Comparison of ENCODE assay signal across 7 cellular contexts in the genomic region with DNA sequence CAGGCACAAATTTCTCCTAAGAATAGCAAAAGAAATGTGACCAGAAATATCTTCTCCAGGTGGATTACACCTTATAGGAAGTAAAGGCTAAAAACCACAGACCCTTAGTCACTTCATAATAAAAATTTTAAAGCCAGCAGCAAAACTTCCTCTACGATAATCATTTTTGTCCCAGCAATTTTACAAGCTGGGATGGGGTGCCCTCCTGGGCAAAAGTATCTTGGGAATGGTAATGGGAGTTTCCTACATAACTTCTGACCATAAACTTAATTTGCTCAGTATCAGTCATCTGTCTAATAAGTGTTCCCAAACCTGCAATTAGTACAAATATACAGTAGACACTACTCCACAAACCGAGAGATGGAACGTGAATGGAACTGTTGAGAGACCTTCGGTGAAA. TPM values are rescaled to one million over a fixed set of nuclear protein-coding genes. Genes with fewer than 3 reads are reported as not detected.
DNase-seq lines count a peak whose midpoint lies in the region; ATAC-seq lines count a peak whose summit lies in the region.

No MANE protein-coding gene starts in this region.

- peak overlapping the region; percentile 97 for H3K4me3 Mint-ChIP-seq in activated T-helper 17 cell treated with anti-CD3 and anti-CD28 coated beads, Interleukin-2, amount 50 U/mL, for 72 hours

- H3K9me3 ChIP-seq in iPS-20b (ENCODE audit: insufficient read depth, low read depth, low read length) (no peaks in the 10 kb centered on the region), stomach smooth muscle (ENCODE audit: control insufficient read depth in 2 of 2, low read length in 2 of 2) (no peaks in the 10 kb centered on the region)

- H3K27ac ChIP-seq in iPS-20b (ENCODE audit: low read length) (peak overlapping the region; percentile 86), stomach smooth muscle (ENCODE audit: low read length) (peak overlapping the region; percentile 91)

- peaks cover 33% of the 10 kb centered on the region for H3K4me1 Mint-ChIP-seq in activated T-helper 17 cell treated with anti-CD3 and anti-CD28 coated beads, Interleukin-2, amount 50 U/mL, for 72 hours

- peaks cover 46% of the 10 kb centered on the region for H3K36me3 ChIP-seq in iPS-20b (ENCODE audit: insufficient read depth, low read depth, low read length)
- no peaks in the 10 kb centered on the region for H3K36me3 ChIP-seq in stomach smooth muscle (ENCODE audit: control insufficient read depth in 2 of 2, insufficient read depth in 2 of 2, low read length in 2 of 2)

- H3K9ac ChIP-seq in iPS-20b (ENCODE audit: low read depth, low read length) (peak overlapping the region; percentile 97; the same call in 1 of the 2 replicates), stomach smooth muscle (ENCODE audit: low read length in 2 of 2) (peak overlapping the region; percentile 86 to 90)

- peak overlapping the region; percentile 93 for H3K27ac Mint-ChIP-seq in activated T-helper 17 cell treated with anti-CD3 and anti-CD28 coated beads, Interleukin-2, amount 50 U/mL, for 72 hours

- H3K27me3 ChIP-seq in iPS-20b (ENCODE audit: insufficient read depth, low read length) (no peaks in the 10 kb centered on the region), stomach smooth muscle (ENCODE audit: control insufficient read depth in 1 of 2, insufficient read depth in 2 of 2, low read length in 2 of 2) (no peaks in the 10 kb centered on the region)

- DNase-seq in HT-29 (ENCODE audit: low spot score) (peak; percentile 16), A172 (ENCODE audit: low spot score) (no peak)

- H3K36me3 Mint-ChIP-seq in activated T-helper 17 cell treated with anti-CD3 and anti-CD28 coated beads, Interleukin-2, amount 50 U/mL, for 72 hours (ENCODE audit: low read depth) = peaks cover 73% of the 10 kb centered on the region

- H3K4me1 ChIP-seq in iPS-20b (ENCODE audit: insufficient read depth, low read length) (peaks cover 18% of the 10 kb centered on the region), stomach smooth muscle (ENCODE audit: control insufficient read depth, insufficient read depth, low read length) (peaks cover 44% of the 10 kb centered on the region)

- no peaks in the 10 kb centered on the region for H3K9me3 Mint-ChIP-seq in activated T-helper 17 cell treated with anti-CD3 and anti-CD28 coated beads, Interleukin-2, amount 50 U/mL, for 72 hours

- no peaks in the 10 kb centered on the region for H3K27me3 Mint-ChIP-seq in activated T-helper 17 cell treated with anti-CD3 and anti-CD28 coated beads, Interleukin-2, amount 50 U/mL, for 72 hours

- no peak for ATAC-seq in activated T-helper 17 cell treated with anti-CD3 and anti-CD28 coated beads, Interleukin-2, amount 50 U/mL, for 72 hours (replicated peaks)
- ATAC-seq in GM19455 (IDR thresholded peaks at IDR 0.05; ENCODE audit: unreplicated experiment) = no peak
- no peak for ATAC-seq in HG03520 (IDR thresholded peaks at IDR 0.05; ENCODE audit: unreplicated experiment)

- H3K4me3 ChIP-seq in iPS-20b (ENCODE audit: low read length) = peak overlapping the region; percentile 84
- peak overlapping the region; percentile 92 to 95 for H3K4me3 ChIP-seq in stomach smooth muscle (ENCODE audit: low read length in 2 of 2)

RNA-seq across cellular contexts. Expression of a gene that starts 3.0 kb away (rescaled TPM):
- 32.0 and 34.7 TPM in 2 replicates for total RNA-seq in HT-29 (2014; rRNA removed; shearing (Covaris generic))
- 10 to 100 TPM; 56.9 to 60.2 TPM for total RNA-seq in activated T-helper 17 cell treated with anti-CD3 and anti-CD28 coated beads, Interleukin-2, amount 50 U/mL, for 72 hours
- total RNA-seq in A172 (2014; rRNA removed; shearing (Covaris generic)) = 16.0 and 22.3 TPM in 2 replicates

RNA-seq across cellular contexts. Expression of a gene that starts 45.5 kb away (rescaled TPM):
- 15.2 and 17.6 TPM in 2 replicates for total RNA-seq in HT-29 (2014; rRNA removed; shearing (Covaris generic))
- total RNA-seq in activated T-helper 17 cell treated with anti-CD3 and anti-CD28 coated beads, Interleukin-2, amount 50 U/mL, for 72 hours = 10 to 100 TPM; 24.9 to 82.1 TPM
- 12.7 and 13.9 TPM in 2 replicates for total RNA-seq in A172 (2014; rRNA removed; shearing (Covaris generic))

RNA-seq across cellular contexts. Expression of a gene that starts 50.8 kb away (rescaled TPM):
- 49.7 and 55.6 TPM in 2 replicates for total RNA-seq in HT-29 (2014; rRNA removed; shearing (Covaris generic))
- total RNA-seq in activated T-helper 17 cell treated with anti-CD3 and anti-CD28 coated beads, Interleukin-2, amount 50 U/mL, for 72 hours = 100 to 1,000 TPM in 1 of 2 donors, 10 to 100 TPM in 1; 85.8 to 113 TPM
- 43.9 and 45.5 TPM in 2 replicates for total RNA-seq in A172 (2014; rRNA removed; shearing (Covaris generic))

RNA-seq across cellular contexts. Expression of a gene that starts 57.5 kb away (rescaled TPM):
- total RNA-seq in HT-29 (2014; rRNA removed; shearing (Covaris generic)) = 0.05 TPM in 1 of 2 replicates, not detected in the other
- total RNA-seq in activated T-helper 17 cell treated with anti-CD3 and anti-CD28 coated beads, Interleukin-2, amount 50 U/mL, for 72 hours = not detected
- 0.07 and 0.52 TPM in 2 replicates for total RNA-seq in A172 (2014; rRNA removed; shearing (Covaris generic))
